1 cellular context compared by ENCODE assay signal in genomic region chr3:50336452-50337174, GRCh38.
TF ChIP-seq lines count a peak whose summit lies in the region.

No MANE protein-coding gene starts in this region.

TF ChIP-seq in HCT116, 20 proteins besides CTCF, POLR2A, EP300 and RAD21 (continued from another document):
- TF ChIP-seq CBX3 (IDR thresholded peaks at IDR 0.05; ENCODE audit: low read depth), result no peak
